In the genomic region with DNA sequence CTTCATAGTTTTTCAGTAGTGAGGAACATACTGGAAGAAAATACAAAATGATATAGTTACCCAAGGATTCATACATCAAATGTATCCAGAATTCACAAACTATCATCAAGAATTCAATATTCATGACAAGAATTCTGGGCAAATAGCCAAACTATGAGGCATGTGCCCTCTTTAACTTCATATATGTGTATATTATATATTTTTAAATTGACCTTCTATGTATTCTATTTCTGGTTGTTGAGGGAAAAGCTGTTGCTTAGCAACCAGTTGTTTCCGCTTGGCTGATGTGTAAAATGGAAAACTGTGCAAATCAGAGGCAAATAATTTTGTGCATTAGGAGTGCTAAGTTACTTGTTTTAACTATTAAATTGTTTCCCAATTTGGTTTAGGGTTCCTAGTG, we compare ENCODE assay signal across 1 cellular context.
TF ChIP-seq lines count a peak whose summit lies in the region.

No MANE protein-coding gene starts in this region.

TF ChIP-seq in K562, 482 proteins besides CTCF, POLR2A, EP300 and RAD21 (continued from another document):
- TF ChIP-seq, protein P1, sequence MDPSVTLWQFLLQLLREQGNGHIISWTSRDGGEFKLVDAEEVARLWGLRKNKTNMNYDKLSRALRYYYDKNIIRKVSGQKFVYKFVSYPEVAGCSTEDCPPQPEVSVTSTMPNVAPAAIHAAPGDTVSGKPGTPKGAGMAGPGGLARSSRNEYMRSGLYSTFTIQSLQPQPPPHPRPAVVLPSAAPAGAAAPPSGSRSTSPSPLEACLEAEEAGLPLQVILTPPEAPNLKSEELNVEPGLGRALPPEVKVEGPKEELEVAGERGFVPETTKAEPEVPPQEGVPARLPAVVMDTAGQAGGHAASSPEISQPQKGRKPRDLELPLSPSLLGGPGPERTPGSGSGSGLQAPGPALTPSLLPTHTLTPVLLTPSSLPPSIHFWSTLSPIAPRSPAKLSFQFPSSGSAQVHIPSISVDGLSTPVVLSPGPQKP (CRISPR knock-in tag; IDR thresholded peaks at IDR 0.05) = no peak
- TF ChIP-seq RFX1 (IDR thresholded peaks at IDR 0.05) = peak; percentile 87
